In the genomic region with DNA sequence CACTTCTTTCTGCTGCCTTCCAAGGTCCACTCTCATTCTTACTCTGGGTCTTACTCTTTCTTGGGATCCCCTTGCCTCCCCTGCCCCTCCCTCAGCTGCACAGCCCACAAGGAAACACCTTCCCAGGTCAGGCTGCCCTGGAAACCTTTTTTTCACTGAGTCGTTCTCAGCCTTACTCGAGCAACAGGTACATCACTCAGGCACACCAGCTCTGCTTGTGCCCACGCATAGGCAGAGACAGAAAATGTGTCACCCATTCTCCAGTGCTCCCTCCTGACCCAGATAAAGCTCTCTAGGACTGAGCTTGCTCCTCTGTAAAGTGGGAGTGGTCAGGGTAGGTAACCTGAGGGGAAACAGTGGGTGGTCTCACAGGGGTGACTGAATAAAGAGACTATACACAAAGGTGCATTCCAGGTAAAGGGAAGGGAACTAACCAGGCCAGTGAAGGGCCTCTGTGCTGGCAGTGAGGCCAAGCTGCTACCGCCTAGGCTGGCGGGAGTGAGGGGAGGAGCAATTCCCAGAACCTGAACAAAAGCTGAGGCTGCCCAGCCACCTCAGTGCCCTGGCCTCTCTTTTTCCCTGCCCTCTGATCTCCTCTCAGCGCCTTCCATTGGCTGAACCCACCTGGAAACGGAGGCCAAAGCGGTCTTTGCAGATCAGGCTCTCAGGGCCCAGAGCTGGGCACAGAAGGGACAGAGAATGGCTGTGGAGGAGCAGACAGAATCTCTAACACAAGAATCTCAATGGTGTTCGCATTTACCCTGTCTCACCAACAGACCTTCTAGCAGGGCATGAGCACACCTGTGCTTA, we compare ENCODE assay signal across 20 cellular contexts. TPM values are rescaled to one million over a fixed set of nuclear protein-coding genes. Genes with fewer than 3 reads are reported as not detected.
DNase-seq lines count a peak whose midpoint lies in the region; ATAC-seq and TF ChIP-seq lines count a peak whose summit lies in the region.
"Had no signal": no experiment of that assay in that cellular context is flagged by ENCODE, and none has a peak within 500 bp of the region (broad histone marks: within the 10 kb centered on the region; RNA-seq: fewer than 3 reads in every experiment).

No MANE protein-coding gene starts in this region.

- DNase-seq in NCI-H82 (lab: John Stamatoyannopoulos, UW) = peak; percentile 27
- DNase-seq in NCI-H82 treated with DMSO at 0.1 percent for 48 hours (lab: John Stamatoyannopoulos, UW; ENCODE audit: unreplicated experiment) = no peak
- DNase-seq in caudate nucleus (lab: John Stamatoyannopoulos, UW) = peak in 31 of 61 donors; percentile 2 to 78 (median 23)
- no peak for DNase-seq in left lung
- no peak for DNase-seq in RKO (ENCODE audit: low spot score)
- DNase-seq in NK-92 treated with Interleukin-12 subunit alpha and Interleukin-12 subunit beta, amount 100 ng/mL, for 24 hours (lab: John Stamatoyannopoulos, UW) = no peak
- DNase-seq in activated effector memory CD4-positive, alpha-beta T cell treated with Interleukin-2 at 50 U/mL for 16 hours = no peak
- DNase-seq: 8988T; CD8-positive, alpha-beta memory T cell; DMS79; HCEC 1CT; KG1; NCI-H1436; NCI-H2081 treated with DMSO at 0.1 percent for 48 hours; NCI-H510A treated with DMSO at 0.1 percent for 48 hours; SJCRH30 had no signal

- H3K9me3 ChIP-seq in left lung = no peaks in the 10 kb centered on the region
- H3K9me3 ChIP-seq: BLaER1 treated with 17β-estradiol and CSF1 and Interleukin-3, amounts not matched to agents 10 nM and 100 nM; SJCRH30 had no signal

- H3K4me1 ChIP-seq in left lung = peaks cover 0 to 14% of the 10 kb centered on the region in 2 donors

- no peaks in the 10 kb centered on the region for H3K36me3 ChIP-seq in left lung
- H3K36me3 ChIP-seq: BLaER1 treated with 17β-estradiol and CSF1 and Interleukin-3, amounts not matched to agents 10 nM and 100 nM; SJCRH30 had no signal

- H3K4me3 ChIP-seq in left lung = no peak overlapping the region
- H3K4me3 ChIP-seq: BLaER1 treated with 17β-estradiol and CSF1 and Interleukin-3, amounts not matched to agents 10 nM and 100 nM; SJCRH30 had no signal

- ATAC-seq in left lung (peak; percentile 7), HG02588 (IDR thresholded peaks at IDR 0.05; ENCODE audit: unreplicated experiment) (no peak)

- intact Hi-C loops in left lung (cut with DNase I) = no loop called here

- H3K27ac ChIP-seq in caudate nucleus (ENCODE audit: low read depth, low read length) = no peak overlapping the region
- no peak overlapping the region for H3K27ac ChIP-seq in left lung
- H3K27ac ChIP-seq: BLaER1 treated with 17β-estradiol and CSF1 and Interleukin-3, amounts not matched to agents 10 nM and 100 nM; RWPE1; SJCRH30 had no signal

- TF ChIP-seq CTCF in left lung (IDR thresholded peaks at IDR 0.05) = no peak

- no peaks in the 10 kb centered on the region for H3K27me3 ChIP-seq in left lung
- H3K27me3 ChIP-seq: BLaER1 treated with 17β-estradiol and CSF1 and Interleukin-3, amounts not matched to agents 10 nM and 100 nM had no signal

RNA-seq across cellular contexts. Expression of a gene that starts 15.9 kb away (rescaled TPM):
- not detected for total RNA-seq in left lung
- total RNA-seq: CD8-positive, alpha-beta memory T cell; G401; SJCRH30 had no signal

RNA-seq across cellular contexts. Expression of a gene that starts 25.4 kb away (rescaled TPM):
- under 1 TPM in 1 of 2 donors, not detected in 1; 0.34 TPM for total RNA-seq in left lung
- total RNA-seq: G401, SJCRH30 had no signal

RNA-seq across cellular contexts. Expression of a gene that starts 26.9 kb away (rescaled TPM):
- not detected for total RNA-seq in left lung
- total RNA-seq: CD8-positive, alpha-beta memory T cell; SJCRH30 had no signal

RNA-seq across cellular contexts. Expression of a gene that starts 29.4 kb away (rescaled TPM):
- 10 to 100 TPM; 57.3 to 86.3 TPM for total RNA-seq in left lung

RNA-seq across cellular contexts. Expression of a gene that starts 40.3 kb away (rescaled TPM):
- 100 to 1,000 TPM; 156 to 203 TPM for total RNA-seq in left lung

Comparison
In these comparisons a context has a peak if more than half of its experiments do, and no peak if none do; other contexts are left out.
1. DNase-seq: peak in NCI-H82 (single experiment) and caudate nucleus (31 of 61); none in NCI-H82 treated with DMSO at 0.1 percent for 48 hours (single experiment), left lung (0 of 2), RKO (single experiment), NK-92 treated with Interleukin-12 subunit alpha and Interleukin-12 subunit beta, amount 100 ng/mL, for 24 hours (single experiment) and activated effector memory CD4-positive, alpha-beta T cell treated with Interleukin-2 at 50 U/mL for 16 hours (single experiment).